8 cellular contexts compared by ENCODE assay signal in the genomic region with DNA sequence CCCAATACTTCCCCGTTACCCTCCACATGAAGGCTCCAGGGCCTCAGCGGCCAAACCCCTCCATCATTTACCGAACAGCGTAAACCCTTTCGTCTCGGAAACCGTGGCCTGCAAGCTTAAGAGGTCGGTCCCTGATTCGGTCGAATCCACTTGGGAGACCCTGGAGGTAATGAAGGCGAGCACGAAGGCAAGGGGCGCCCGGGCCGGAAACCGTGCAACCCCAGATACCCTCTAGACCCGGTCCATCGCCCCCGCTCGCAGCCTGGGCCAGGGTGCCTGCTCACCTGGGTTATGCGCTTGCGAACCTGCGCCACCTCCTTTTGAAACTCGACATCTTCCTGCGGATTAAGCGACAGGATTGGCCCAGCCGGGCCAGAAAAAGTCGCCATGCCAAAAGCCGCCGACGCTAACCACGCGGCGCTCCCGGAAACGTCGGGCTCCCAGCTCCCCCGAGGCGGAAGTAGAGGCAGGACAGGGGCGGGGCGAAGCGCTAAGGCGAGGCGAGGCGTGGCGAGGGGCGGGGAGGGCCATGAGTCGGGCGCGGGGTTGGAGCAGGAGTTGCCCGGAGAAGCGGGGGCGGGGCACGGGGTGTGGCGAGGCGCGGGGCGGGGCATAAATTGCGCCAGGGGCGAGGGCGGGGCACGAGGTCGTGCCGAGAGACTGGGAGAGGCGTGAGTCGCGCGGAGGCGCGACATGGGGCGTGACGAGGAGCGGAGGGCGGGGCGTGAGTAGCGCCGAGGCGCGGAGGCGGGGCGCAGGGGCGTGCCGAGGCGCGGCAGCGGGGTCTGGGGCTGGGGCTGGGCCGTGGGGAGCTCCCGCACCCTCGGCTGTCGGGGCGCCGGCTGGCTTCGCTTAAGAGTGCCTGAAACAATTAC. TPM values are rescaled to one million over a fixed set of nuclear protein-coding genes. Genes with fewer than 3 reads are reported as not detected.
A peak's percentile ranks its signal among the peaks of the same experiment; 100 is the strongest.
DNase-seq lines count a peak whose midpoint lies in the region; ATAC-seq and TF ChIP-seq lines count a peak whose summit lies in the region.

A gene (minus strand): TSS at position 414 of the 875 bp plus-strand sequence. CDS start 25 bp downstream, at position 389.

- no peaks in the 10 kb centered on the region for H4K20me1 ChIP-seq in mammary epithelial cell (ENCODE audit: insufficient read depth, low read length)

- BruUV-seq in mammary epithelial cell (replicated peaks; lab: Mats Ljungman, UMichigan), result TSS peak; percentile 43

- H3K27ac ChIP-seq in mammary epithelial cell (ENCODE audit: insufficient read depth, low read depth, low read length) (peak within 1 kb of the TSS; percentile 81), iPS-20b (ENCODE audit: low read length) (peak within 1 kb of the TSS; percentile 91), skin epidermis (peak within 1 kb of the TSS; percentile 55 to 95 (median 84))

- peak within 1 kb of the TSS; percentile 97 for H3K9ac ChIP-seq in mammary epithelial cell (ENCODE audit: insufficient read depth, low read length)
- H3K9ac ChIP-seq in iPS-20b (ENCODE audit: low read depth, low read length), result peak within 1 kb of the TSS; percentile 97

- H3K27me3 ChIP-seq in mammary epithelial cell (ENCODE audit: insufficient read depth, low read length) (no peaks in the 10 kb centered on the region), iPS-20b (ENCODE audit: insufficient read depth, low read length) (no peaks in the 10 kb centered on the region)

- H3K9me3 ChIP-seq in mammary epithelial cell (replicated peaks; ENCODE audit: insufficient read depth, low read length), result no peaks in the 10 kb centered on the region
- no peaks in the 10 kb centered on the region for H3K9me3 ChIP-seq in iPS-20b (ENCODE audit: insufficient read depth, low read depth, low read length)

- peak; percentile 96 for ATAC-seq in HG03175 (IDR thresholded peaks at IDR 0.05; ENCODE audit: unreplicated experiment)

- WGBS in mammary epithelial cell (ENCODE audit: low coverage, missing lambda C conversion rate), result 0% methylated on average over 22 of the region's 93 CpGs

- H2AFZ ChIP-seq in mammary epithelial cell (ENCODE audit: low read depth, low read length), result peak within 1 kb of the TSS; percentile 79

- CTCF ChIA-PET in mammary epithelial cell (lab: Charles Lee; ENCODE audit: low non-redundant PET), result interaction anchor here (0.6 kb wide), 2 partner anchors 31 to 232 kb away, joined by 3 to 5 read pairs; no protein-coding TSS in a partner anchor

- dilution Hi-C loops in mammary epithelial cell (cut with HindIII; ENCODE audit: low sequenced_read_pairs), result no loop called here

- peak within 1 kb of the TSS; percentile 80 for H3K4me2 ChIP-seq in mammary epithelial cell (ENCODE audit: insufficient read depth, low read depth, low read length)

- intact Hi-C loops in mammary epithelial cell (cut with micrococcal nuclease), result loop anchor here (5.0 kb wide), 1 partner anchor 204 kb away; a partner anchor contains a TSS

- H3K4me1 ChIP-seq in mammary epithelial cell (ENCODE audit: insufficient read depth, low read length) (peaks cover 5% of the 10 kb centered on the region), iPS-20b (ENCODE audit: insufficient read depth, low read length) (no peaks in the 10 kb centered on the region)

- H3K79me2 ChIP-seq in mammary epithelial cell (ENCODE audit: insufficient read depth, low read length), result peaks cover 43% of the 10 kb centered on the region

- H3K4me3 ChIP-seq in WI38 (ENCODE audit: low read depth, low read length) (peak within 1 kb of the TSS; percentile 86), mammary epithelial cell (replicated peaks in 1 of 3; ENCODE audit: insufficient read depth in 1 of 3, low read depth in 2 of 3, low read length in 3 of 3) (peak within 1 kb of the TSS; percentile 90 to 96 (median 94)), iPS-20b (ENCODE audit: low read length) (peak within 1 kb of the TSS; percentile 98), skin epidermis (peak within 1 kb of the TSS; percentile 63 to 87 (median 76))

- H3K36me3 ChIP-seq in mammary epithelial cell (ENCODE audit: insufficient read depth, low read length), result peaks cover 15% of the 10 kb centered on the region
- H3K36me3 ChIP-seq in iPS-20b (ENCODE audit: insufficient read depth, low read depth, low read length), result peaks cover 35% of the 10 kb centered on the region

- DNase-seq in AG08395 (ENCODE audit: low spot score) (peak; percentile 99), NCI-H2227 treated with DMSO at 0.1 percent for 48 hours (lab: John Stamatoyannopoulos, UW) (peak; percentile 97), mammary epithelial cell (peak; percentile 98)

- TF ChIP-seq CTCF in WI38 (IDR thresholded peaks at IDR 0.05; ENCODE audit: low read depth, low read length) (no peak), mammary epithelial cell (conservative IDR thresholded peaks at IDR 0.05 in 1 of 2, IDR thresholded peaks at IDR 0.05 in 1 of 2; ENCODE audit: extremely low read depth in 1 of 2, insufficient read depth in 1 of 2, low read depth in 1 of 2, low read length in 2 of 2) (no peak)

- in situ Hi-C loops in GM18951 (cut with MboI; ENCODE audit: low sequenced_read_pairs, unreplicated experiment), result no loop called here
- in situ Hi-C loops in mammary epithelial cell (cut with MboI; ENCODE audit: low sequenced_read_pairs in 2 of 2), result no loop called here

- TF ChIP-seq POLR2A in GM18951 (IDR thresholded peaks at IDR 0.05; ENCODE audit: extremely low read depth, insufficient read depth, insufficient read length), result peak; percentile 86

RNA-seq across cellular contexts. Expression of the gene that starts here (rescaled TPM):
- 10 to 100 TPM; 44.5 to 88.7 TPM for total RNA-seq in mammary epithelial cell
- 27.5 TPM for polyA plus RNA-seq in mammary epithelial cell
- polyA minus RNA-seq in mammary epithelial cell, result 14.3 TPM

Comparison
In these comparisons a context has a peak if more than half of its experiments do, and no peak if none do; other contexts are left out.
1. Peak in every context shown above with its lines: DNase-seq, ATAC-seq, H3K4me3 ChIP-seq and H3K27ac ChIP-seq.